Comparison of ENCODE assay signal across 1 cellular context in the genomic region with DNA sequence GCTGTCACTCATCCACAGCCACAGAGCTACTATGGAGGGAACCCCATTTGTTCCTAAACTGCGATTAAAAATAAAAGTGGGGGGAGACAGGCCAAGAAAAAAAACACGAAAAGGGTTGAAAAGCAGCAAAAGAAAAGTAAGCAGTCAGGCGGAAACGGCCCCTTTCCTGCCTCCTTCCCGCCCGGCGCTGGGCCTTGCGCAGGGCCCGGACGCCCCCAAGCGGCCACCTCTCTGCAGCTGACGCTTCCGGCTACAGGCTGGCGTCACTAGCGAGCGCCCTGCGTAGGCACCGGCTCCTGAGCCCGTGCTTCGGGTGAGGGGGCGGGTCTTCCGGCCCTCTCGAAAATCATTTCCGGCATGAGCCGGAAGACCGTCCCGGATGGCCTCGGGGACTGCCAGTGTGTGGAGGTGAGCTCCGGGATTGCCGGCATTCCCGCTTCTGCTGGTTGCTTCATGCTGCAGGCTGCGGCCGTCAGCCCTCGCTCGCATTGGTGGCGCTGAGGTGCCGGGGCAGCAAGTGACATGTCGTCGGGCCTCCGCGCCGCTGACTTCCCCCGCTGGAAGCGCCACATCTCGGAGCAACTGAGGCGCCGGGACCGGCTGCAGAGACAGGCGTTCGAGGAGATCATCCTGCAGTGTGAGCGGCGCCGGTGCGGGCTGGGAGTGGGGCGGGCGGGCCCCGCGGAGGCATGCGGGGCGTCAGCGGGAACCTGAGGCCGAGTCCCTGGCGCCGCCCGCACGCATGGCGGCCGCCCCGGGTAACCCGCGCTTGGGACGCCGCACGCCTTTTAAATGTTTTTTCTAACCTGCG.
TF ChIP-seq lines count a peak whose summit lies in the region.

ATG16L1 (plus strand) TSS at position 368 of the 811 bp plus-strand sequence; CDS start at position 523, 155 bp downstream.

TF ChIP-seq in HepG2, 621 proteins besides CTCF, POLR2A, EP300 and RAD21 (continued from another document and continues in another):
- TF ChIP-seq, protein P1, sequence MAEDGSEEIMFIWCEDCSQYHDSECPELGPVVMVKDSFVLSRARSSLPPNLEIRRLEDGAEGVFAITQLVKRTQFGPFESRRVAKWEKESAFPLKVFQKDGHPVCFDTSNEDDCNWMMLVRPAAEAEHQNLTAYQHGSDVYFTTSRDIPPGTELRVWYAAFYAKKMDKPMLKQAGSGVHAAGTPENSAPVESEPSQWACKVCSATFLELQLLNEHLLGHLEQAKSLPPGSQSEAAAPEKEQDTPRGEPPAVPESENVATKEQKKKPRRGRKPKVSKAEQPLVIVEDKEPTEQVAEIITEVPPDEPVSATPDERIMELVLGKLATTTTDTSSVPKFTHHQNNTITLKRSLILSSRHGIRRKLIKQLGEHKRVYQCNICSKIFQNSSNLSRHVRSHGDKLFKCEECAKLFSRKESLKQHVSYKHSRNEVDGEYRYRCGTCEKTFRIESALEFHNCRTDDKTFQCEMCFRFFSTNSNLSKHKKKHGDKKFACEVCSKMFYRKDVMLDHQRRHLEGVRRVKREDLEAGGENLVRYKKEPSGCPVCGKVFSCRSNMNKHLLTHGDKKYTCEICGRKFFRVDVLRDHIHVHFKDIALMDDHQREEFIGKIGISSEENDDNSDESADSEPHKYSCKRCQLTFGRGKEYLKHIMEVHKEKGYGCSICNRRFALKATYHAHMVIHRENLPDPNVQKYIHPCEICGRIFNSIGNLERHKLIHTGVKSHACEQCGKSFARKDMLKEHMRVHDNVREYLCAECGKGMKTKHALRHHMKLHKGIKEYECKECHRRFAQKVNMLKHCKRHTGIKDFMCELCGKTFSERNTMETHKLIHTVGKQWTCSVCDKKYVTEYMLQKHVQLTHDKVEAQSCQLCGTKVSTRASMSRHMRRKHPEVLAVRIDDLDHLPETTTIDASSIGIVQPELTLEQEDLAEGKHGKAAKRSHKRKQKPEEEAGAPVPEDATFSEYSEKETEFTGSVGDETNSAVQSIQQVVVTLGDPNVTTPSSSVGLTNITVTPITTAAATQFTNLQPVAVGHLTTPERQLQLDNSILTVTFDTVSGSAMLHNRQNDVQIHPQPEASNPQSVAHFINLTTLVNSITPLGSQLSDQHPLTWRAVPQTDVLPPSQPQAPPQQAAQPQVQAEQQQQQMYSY (CRISPR knock-in tag; IDR thresholded peaks at IDR 0.05): no peak
- no peak; the same call in 1 of the 2 replicates for TF ChIP-seq ZNF703 (CRISPR knock-in tag; IDR thresholded peaks at IDR 0.05; ENCODE audit: borderline replicate concordance)
- TF ChIP-seq MTA3 (CRISPR knock-in tag; IDR thresholded peaks at IDR 0.05): no peak
- peak; percentile 76 for TF ChIP-seq ZNF724P (CRISPR knock-in tag; IDR thresholded peaks at IDR 0.05; ENCODE audit: borderline replicate concordance)
- TF ChIP-seq ZNF138 (CRISPR knock-in tag; IDR thresholded peaks at IDR 0.05; ENCODE audit: low read depth): 0 out of 2 replicates have a peak, but pooled peaks have one; percentile 19
- peak; percentile 98 for TF ChIP-seq KAT7 (CRISPR knock-in tag; IDR thresholded peaks at IDR 0.05; ENCODE audit: borderline replicate concordance)
- TF ChIP-seq, protein P2, sequence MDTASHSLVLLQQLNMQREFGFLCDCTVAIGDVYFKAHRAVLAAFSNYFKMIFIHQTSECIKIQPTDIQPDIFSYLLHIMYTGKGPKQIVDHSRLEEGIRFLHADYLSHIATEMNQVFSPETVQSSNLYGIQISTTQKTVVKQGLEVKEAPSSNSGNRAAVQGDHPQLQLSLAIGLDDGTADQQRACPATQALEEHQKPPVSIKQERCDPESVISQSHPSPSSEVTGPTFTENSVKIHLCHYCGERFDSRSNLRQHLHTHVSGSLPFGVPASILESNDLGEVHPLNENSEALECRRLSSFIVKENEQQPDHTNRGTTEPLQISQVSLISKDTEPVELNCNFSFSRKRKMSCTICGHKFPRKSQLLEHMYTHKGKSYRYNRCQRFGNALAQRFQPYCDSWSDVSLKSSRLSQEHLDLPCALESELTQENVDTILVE (CRISPR knock-in tag; IDR thresholded peaks at IDR 0.05): peak; percentile 88
- TF ChIP-seq ZNF747 (CRISPR knock-in tag; IDR thresholded peaks at IDR 0.05; ENCODE audit: borderline replicate concordance): peak; percentile 99
- TF ChIP-seq, protein P3, sequence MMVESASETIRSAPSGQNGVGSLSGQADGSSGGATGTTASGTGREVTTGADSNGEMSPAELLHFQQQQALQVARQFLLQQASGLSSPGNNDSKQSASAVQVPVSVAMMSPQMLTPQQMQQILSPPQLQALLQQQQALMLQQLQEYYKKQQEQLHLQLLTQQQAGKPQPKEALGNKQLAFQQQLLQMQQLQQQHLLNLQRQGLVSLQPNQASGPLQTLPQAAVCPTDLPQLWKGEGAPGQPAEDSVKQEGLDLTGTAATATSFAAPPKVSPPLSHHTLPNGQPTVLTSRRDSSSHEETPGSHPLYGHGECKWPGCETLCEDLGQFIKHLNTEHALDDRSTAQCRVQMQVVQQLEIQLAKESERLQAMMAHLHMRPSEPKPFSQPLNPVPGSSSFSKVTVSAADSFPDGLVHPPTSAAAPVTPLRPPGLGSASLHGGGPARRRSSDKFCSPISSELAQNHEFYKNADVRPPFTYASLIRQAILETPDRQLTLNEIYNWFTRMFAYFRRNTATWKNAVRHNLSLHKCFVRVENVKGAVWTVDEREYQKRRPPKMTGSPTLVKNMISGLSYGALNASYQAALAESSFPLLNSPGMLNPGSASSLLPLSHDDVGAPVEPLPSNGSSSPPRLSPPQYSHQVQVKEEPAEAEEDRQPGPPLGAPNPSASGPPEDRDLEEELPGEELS (CRISPR knock-in tag; IDR thresholded peaks at IDR 0.05): peak; percentile 62
- peak; percentile 99 for TF ChIP-seq YEATS2 (CRISPR knock-in tag; IDR thresholded peaks at IDR 0.05; ENCODE audit: borderline replicate concordance)
- peak; percentile 54 for TF ChIP-seq ZNF18 (CRISPR knock-in tag; IDR thresholded peaks at IDR 0.05; ENCODE audit: insufficient replicate concordance)
- TF ChIP-seq, protein P4, sequence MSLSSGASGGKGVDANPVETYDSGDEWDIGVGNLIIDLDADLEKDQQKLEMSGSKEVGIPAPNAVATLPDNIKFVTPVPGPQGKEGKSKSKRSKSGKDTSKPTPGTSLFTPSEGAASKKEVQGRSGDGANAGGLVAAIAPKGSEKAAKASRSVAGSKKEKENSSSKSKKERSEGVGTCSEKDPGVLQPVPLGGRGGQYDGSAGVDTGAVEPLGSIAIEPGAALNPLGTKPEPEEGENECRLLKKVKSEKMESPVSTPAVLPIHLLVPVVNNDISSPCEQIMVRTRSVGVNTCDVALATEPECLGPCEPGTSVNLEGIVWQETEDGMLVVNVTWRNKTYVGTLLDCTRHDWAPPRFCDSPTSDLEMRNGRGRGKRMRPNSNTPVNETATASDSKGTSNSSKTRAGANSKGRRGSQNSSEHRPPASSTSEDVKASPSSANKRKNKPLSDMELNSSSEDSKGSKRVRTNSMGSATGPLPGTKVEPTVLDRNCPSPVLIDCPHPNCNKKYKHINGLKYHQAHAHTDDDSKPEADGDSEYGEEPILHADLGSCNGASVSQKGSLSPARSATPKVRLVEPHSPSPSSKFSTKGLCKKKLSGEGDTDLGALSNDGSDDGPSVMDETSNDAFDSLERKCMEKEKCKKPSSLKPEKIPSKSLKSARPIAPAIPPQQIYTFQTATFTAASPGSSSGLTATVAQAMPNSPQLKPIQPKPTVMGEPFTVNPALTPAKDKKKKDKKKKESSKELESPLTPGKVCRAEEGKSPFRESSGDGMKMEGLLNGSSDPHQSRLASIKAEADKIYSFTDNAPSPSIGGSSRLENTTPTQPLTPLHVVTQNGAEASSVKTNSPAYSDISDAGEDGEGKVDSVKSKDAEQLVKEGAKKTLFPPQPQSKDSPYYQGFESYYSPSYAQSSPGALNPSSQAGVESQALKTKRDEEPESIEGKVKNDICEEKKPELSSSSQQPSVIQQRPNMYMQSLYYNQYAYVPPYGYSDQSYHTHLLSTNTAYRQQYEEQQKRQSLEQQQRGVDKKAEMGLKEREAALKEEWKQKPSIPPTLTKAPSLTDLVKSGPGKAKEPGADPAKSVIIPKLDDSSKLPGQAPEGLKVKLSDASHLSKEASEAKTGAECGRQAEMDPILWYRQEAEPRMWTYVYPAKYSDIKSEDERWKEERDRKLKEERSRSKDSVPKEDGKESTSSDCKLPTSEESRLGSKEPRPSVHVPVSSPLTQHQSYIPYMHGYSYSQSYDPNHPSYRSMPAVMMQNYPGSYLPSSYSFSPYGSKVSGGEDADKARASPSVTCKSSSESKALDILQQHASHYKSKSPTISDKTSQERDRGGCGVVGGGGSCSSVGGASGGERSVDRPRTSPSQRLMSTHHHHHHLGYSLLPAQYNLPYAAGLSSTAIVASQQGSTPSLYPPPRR (CRISPR knock-in tag; IDR thresholded peaks at IDR 0.05; ENCODE audit: borderline replicate concordance): peak; percentile 74
- peak; percentile 74 for TF ChIP-seq HIVEP1 (CRISPR knock-in tag; IDR thresholded peaks at IDR 0.05)
- peak; percentile 69 for TF ChIP-seq ZBTB33 (CRISPR knock-in tag; IDR thresholded peaks at IDR 0.05)
- TF ChIP-seq ZNF333 (CRISPR knock-in tag; IDR thresholded peaks at IDR 0.05; ENCODE audit: borderline replicate concordance): peak; percentile 95; the same call in 1 of the 2 replicates
- peak; percentile 87 for TF ChIP-seq ZNF124 (CRISPR knock-in tag; IDR thresholded peaks at IDR 0.05)
- peak; percentile 72; the same call in 1 of the 2 replicates for TF ChIP-seq MTF2 (CRISPR knock-in tag; IDR thresholded peaks at IDR 0.05; ENCODE audit: borderline replicate concordance)
- TF ChIP-seq, protein P5, sequence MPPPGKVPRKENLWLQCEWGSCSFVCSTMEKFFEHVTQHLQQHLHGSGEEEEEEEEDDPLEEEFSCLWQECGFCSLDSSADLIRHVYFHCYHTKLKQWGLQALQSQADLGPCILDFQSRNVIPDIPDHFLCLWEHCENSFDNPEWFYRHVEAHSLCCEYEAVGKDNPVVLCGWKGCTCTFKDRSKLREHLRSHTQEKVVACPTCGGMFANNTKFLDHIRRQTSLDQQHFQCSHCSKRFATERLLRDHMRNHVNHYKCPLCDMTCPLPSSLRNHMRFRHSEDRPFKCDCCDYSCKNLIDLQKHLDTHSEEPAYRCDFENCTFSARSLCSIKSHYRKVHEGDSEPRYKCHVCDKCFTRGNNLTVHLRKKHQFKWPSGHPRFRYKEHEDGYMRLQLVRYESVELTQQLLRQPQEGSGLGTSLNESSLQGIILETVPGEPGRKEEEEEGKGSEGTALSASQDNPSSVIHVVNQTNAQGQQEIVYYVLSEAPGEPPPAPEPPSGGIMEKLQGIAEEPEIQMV (CRISPR knock-in tag; IDR thresholded peaks at IDR 0.05; ENCODE audit: low read depth): no peak
- TF ChIP-seq FOSL2 (CRISPR knock-in tag; IDR thresholded peaks at IDR 0.05): peak; percentile 75
- no peak for TF ChIP-seq STAT5B (CRISPR knock-in tag; IDR thresholded peaks at IDR 0.05)
- TF ChIP-seq ZNF552 (CRISPR knock-in tag; IDR thresholded peaks at IDR 0.05; ENCODE audit: borderline replicate concordance): peak; percentile 87
- TF ChIP-seq RFXAP (CRISPR knock-in tag; IDR thresholded peaks at IDR 0.05; ENCODE audit: borderline replicate concordance): peak; percentile 75; the same call in 1 of the 2 replicates
- TF ChIP-seq SIN3B (IDR thresholded peaks at IDR 0.05; ENCODE audit: low read length): peak; percentile 87
- no peak for TF ChIP-seq XBP1 (CRISPR knock-in tag; IDR thresholded peaks at IDR 0.05)
- TF ChIP-seq HOXA9 (CRISPR knock-in tag; IDR thresholded peaks at IDR 0.05; ENCODE audit: borderline replicate concordance): no peak
- TF ChIP-seq SMYD3 (CRISPR knock-in tag; IDR thresholded peaks at IDR 0.05): peak; percentile 89; the same call in 1 of the 2 replicates
- peak; percentile 97 for TF ChIP-seq ZNF772 (CRISPR knock-in tag; IDR thresholded peaks at IDR 0.05)
- TF ChIP-seq SRSF9 (IDR thresholded peaks at IDR 0.05; ENCODE audit: borderline replicate concordance, insufficient read depth, low read depth, low read length, poor library complexity, severe bottlenecking): no peak
- TF ChIP-seq FOXP1 (IDR thresholded peaks at IDR 0.05): no peak
- TF ChIP-seq FOXP1 (CRISPR knock-in tag; IDR thresholded peaks at IDR 0.05): no peak
- TF ChIP-seq ATF6 (CRISPR knock-in tag; conservative IDR thresholded peaks at IDR 0.05): peak; percentile 74; the same call in 1 of the 2 replicates
- TF ChIP-seq ELF3 (CRISPR knock-in tag; IDR thresholded peaks at IDR 0.05): peak; percentile 99
- no peak for TF ChIP-seq MTF1 (CRISPR knock-in tag; IDR thresholded peaks at IDR 0.05)
- TF ChIP-seq RBAK (CRISPR knock-in tag; IDR thresholded peaks at IDR 0.05): no peak
